8 cellular contexts compared by ENCODE assay signal in genomic region chr7:5514440-5515035, GRCh38.
DNase-seq lines count a peak whose midpoint lies in the region; ATAC-seq and TF ChIP-seq lines count a peak whose summit lies in the region.

No MANE protein-coding gene starts in this region.

- DNase-seq in AG09309 (ENCODE audit: low read depth) (no peak), choroid plexus epithelial cell (ENCODE audit: low read depth) (peak; percentile 71)

- no peak overlapping the region for H2AFZ ChIP-seq in Loucy (ENCODE audit: low read length)

- H3K9me3 ChIP-seq in Loucy (ENCODE audit: insufficient read depth, low read depth, low read length), result no peaks in the 10 kb centered on the region
- H3K9me3 ChIP-seq in muscle layer of duodenum (ENCODE audit: control insufficient read depth in 1 of 2, low read length in 2 of 2), result no peaks in the 10 kb centered on the region

- peaks cover 8% of the 10 kb centered on the region for H3K4me1 ChIP-seq in Loucy (ENCODE audit: insufficient read depth, low read length, poor library complexity, severe bottlenecking)
- H3K4me1 ChIP-seq in muscle layer of duodenum (ENCODE audit: control insufficient read depth in 1 of 2, insufficient read depth in 2 of 2, low read length in 2 of 2), result peaks cover 6 to 16% of the 10 kb centered on the region in 2 donors

- TF ChIP-seq CTCF in AG09309 (IDR thresholded peaks at IDR 0.05; ENCODE audit: control insufficient read depth, insufficient read depth, low read depth, low read length, missing control alignments) (no peak), Loucy (conservative IDR thresholded peaks at IDR 0.05; ENCODE audit: low read length) (no peak), choroid plexus epithelial cell (conservative IDR thresholded peaks at IDR 0.05; ENCODE audit: low read depth, low read length) (no peak)

- peak overlapping the region; percentile 86 for H3K4me2 ChIP-seq in Loucy (ENCODE audit: low read depth, low read length, poor library complexity, severe bottlenecking)

- no peaks in the 10 kb centered on the region for H3K36me3 ChIP-seq in Loucy (ENCODE audit: insufficient read depth, low read length)
- H3K36me3 ChIP-seq in muscle layer of duodenum (ENCODE audit: control insufficient read depth in 1 of 2, insufficient read depth in 2 of 2, low read length in 2 of 2), result no peaks in the 10 kb centered on the region

- H3F3A ChIP-seq in Loucy (ENCODE audit: low read depth), result no peaks in the 10 kb centered on the region

- H3K27me3 ChIP-seq in Loucy (ENCODE audit: insufficient read depth, low read length, poor library complexity, severe bottlenecking) (no peaks in the 10 kb centered on the region), muscle layer of duodenum (ENCODE audit: low read depth, low read length) (no peaks in the 10 kb centered on the region)

- peak overlapping the region; percentile 95 for H3K4me3 ChIP-seq in AG09309 (ENCODE audit: control insufficient read depth, low read depth, low read length)
- peak overlapping the region; percentile 85 for H3K4me3 ChIP-seq in Loucy (ENCODE audit: low read length, poor library complexity, severe bottlenecking)
- peak overlapping the region; percentile 95 for H3K4me3 ChIP-seq in choroid plexus epithelial cell (ENCODE audit: low read depth, low read length)
- peak overlapping the region; percentile 87 to 93 for H3K4me3 ChIP-seq in muscle layer of duodenum (ENCODE audit: low read depth in 1 of 2, low read length in 2 of 2)

- peak overlapping the region; percentile 90 for H3K9ac ChIP-seq in Loucy (ENCODE audit: low read depth, low read length, poor library complexity, severe bottlenecking)

- H3K27ac ChIP-seq in muscle layer of duodenum (ENCODE audit: low read length), result peak overlapping the region; percentile 90

- peaks cover 28% of the 10 kb centered on the region for H3K79me2 ChIP-seq in Loucy (ENCODE audit: insufficient read depth, low read length)

- H4K20me1 ChIP-seq in Loucy (ENCODE audit: insufficient read depth, low read length, poor library complexity, severe bottlenecking), result peaks cover 5% of the 10 kb centered on the region

- ATAC-seq in GM21515 (IDR thresholded peaks at IDR 0.05; ENCODE audit: unreplicated experiment), result no peak
- ATAC-seq in GM19463 (IDR thresholded peaks at IDR 0.05; ENCODE audit: unreplicated experiment), result no peak
- no peak for ATAC-seq in GM18870 (IDR thresholded peaks at IDR 0.05; ENCODE audit: unreplicated experiment)
- no peak for ATAC-seq in GM18498 (IDR thresholded peaks at IDR 0.05; ENCODE audit: unreplicated experiment)

- no peaks in the 10 kb centered on the region for H3K9me2 ChIP-seq in Loucy (replicated peaks; ENCODE audit: low read depth, low read length)
